1 cellular context compared by ENCODE assay signal in the genomic region with DNA sequence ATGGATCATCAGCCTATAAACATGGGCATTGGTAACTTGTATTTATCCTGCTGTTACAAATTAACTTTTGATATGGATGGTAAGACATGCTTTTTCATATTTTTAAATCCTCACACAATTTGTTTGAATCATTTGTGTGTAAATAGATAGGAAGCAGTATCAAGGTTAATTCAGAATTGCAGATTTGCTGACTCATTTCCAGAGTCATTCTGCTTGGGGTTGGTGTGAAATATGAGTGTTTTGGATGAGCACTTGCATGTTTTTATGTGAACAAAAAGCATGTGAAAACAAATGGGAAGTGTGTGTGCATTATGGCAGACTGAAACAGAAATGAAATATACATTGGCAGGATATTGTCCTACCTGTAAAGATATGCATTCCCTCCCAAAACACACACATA.
TF ChIP-seq lines count a peak whose summit lies in the region.

No MANE protein-coding gene starts in this region.

TF ChIP-seq in K562, 482 proteins besides CTCF, POLR2A, EP300 and RAD21 (continued from another document):
- TF ChIP-seq CBFB (CRISPR knock-in tag; IDR thresholded peaks at IDR 0.05) (no peak), FOXM1 (IDR thresholded peaks at IDR 0.05; ENCODE audit: low read depth) (no peak), FOXM1 (CRISPR knock-in tag; IDR thresholded peaks at IDR 0.05; ENCODE audit: low read depth) (no peak), ZFP36 (IDR thresholded peaks at IDR 0.05; ENCODE audit: low read depth, low read length, partially characterized antibody) (no peak), POU5F1 (IDR thresholded peaks at IDR 0.05; ENCODE audit: borderline replicate concordance, low read depth, low read length, partially characterized antibody) (no peak), NFE2 (IDR thresholded peaks at IDR 0.05; ENCODE audit: low read depth) (peak; percentile 76), ILF3 (IDR thresholded peaks at IDR 0.05; ENCODE audit: borderline replicate concordance) (no peak), MAFF (IDR thresholded peaks at IDR 0.05; ENCODE audit: low read length) (peak; percentile 23; the same call in 1 of the 2 replicates), ZNF780A (CRISPR knock-in tag; IDR thresholded peaks at IDR 0.05) (no peak), BCOR (IDR thresholded peaks at IDR 0.05) (no peak), CREB1 (IDR thresholded peaks at IDR 0.05) (no peak), CREB1 (CRISPR knock-in tag; IDR thresholded peaks at IDR 0.05) (no peak), ZNF764 (CRISPR knock-in tag; IDR thresholded peaks at IDR 0.05; ENCODE audit: low read depth) (no peak), POLR2H (tag; IDR thresholded peaks at IDR 0.05; ENCODE audit: low read depth) (no peak), ZNF586 (CRISPR knock-in tag; conservative IDR thresholded peaks at IDR 0.05) (no peak), MAFG (tag; conservative IDR thresholded peaks at IDR 0.05) (peak; percentile 83), NFE2L1 (tag; IDR thresholded peaks at IDR 0.05; ENCODE audit: borderline replicate concordance, low read depth) (peak; percentile 35; the same call in 1 of the 2 replicates), KAT7 (CRISPR knock-in tag; IDR thresholded peaks at IDR 0.05; ENCODE audit: borderline replicate concordance) (no peak), C11orf30 (IDR thresholded peaks at IDR 0.05; ENCODE audit: low read depth) (peak; percentile 61), PHTF2 (CRISPR knock-in tag; IDR thresholded peaks at IDR 0.05) (no peak), ZNF589 (CRISPR knock-in tag; IDR thresholded peaks at IDR 0.05; ENCODE audit: low read depth) (no peak), ZNF316 (IDR thresholded peaks at IDR 0.05) (peak; percentile 81)
- TF ChIP-seq, protein P1, sequence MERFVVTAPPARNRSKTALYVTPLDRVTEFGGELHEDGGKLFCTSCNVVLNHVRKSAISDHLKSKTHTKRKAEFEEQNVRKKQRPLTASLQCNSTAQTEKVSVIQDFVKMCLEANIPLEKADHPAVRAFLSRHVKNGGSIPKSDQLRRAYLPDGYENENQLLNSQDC (CRISPR knock-in tag; IDR thresholded peaks at IDR 0.05), result no peak
- TF ChIP-seq, protein P2, sequence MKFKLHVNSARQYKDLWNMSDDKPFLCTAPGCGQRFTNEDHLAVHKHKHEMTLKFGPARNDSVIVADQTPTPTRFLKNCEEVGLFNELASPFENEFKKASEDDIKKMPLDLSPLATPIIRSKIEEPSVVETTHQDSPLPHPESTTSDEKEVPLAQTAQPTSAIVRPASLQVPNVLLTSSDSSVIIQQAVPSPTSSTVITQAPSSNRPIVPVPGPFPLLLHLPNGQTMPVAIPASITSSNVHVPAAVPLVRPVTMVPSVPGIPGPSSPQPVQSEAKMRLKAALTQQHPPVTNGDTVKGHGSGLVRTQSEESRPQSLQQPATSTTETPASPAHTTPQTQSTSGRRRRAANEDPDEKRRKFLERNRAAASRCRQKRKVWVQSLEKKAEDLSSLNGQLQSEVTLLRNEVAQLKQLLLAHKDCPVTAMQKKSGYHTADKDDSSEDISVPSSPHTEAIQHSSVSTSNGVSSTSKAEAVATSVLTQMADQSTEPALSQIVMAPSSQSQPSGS (CRISPR knock-in tag; IDR thresholded peaks at IDR 0.05), result no peak
- TF ChIP-seq, protein P3, sequence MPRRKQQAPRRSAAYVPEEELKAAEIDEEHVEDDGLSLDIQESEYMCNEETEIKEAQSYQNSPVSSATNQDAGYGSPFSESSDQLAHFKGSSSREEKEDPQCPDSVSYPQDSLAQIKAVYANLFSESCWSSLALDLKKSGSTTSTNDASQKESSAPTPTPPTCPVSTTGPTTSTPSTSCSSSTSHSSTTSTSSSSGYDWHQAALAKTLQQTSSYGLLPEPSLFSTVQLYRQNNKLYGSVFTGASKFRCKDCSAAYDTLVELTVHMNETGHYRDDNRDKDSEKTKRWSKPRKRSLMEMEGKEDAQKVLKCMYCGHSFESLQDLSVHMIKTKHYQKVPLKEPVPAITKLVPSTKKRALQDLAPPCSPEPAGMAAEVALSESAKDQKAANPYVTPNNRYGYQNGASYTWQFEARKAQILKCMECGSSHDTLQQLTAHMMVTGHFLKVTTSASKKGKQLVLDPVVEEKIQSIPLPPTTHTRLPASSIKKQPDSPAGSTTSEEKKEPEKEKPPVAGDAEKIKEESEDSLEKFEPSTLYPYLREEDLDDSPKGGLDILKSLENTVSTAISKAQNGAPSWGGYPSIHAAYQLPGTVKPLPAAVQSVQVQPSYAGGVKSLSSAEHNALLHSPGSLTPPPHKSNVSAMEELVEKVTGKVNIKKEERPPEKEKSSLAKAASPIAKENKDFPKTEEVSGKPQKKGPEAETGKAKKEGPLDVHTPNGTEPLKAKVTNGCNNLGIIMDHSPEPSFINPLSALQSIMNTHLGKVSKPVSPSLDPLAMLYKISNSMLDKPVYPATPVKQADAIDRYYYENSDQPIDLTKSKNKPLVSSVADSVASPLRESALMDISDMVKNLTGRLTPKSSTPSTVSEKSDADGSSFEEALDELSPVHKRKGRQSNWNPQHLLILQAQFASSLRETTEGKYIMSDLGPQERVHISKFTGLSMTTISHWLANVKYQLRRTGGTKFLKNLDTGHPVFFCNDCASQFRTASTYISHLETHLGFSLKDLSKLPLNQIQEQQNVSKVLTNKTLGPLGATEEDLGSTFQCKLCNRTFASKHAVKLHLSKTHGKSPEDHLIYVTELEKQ (CRISPR knock-in tag; IDR thresholded peaks at IDR 0.05), result no peak
TF ChIP-seq in K562: peak in this region for 6.
